Comparison of ENCODE assay signal across 9 cellular contexts in genomic region chr11:86021390-86021789, GRCh38. TPM values are rescaled to one million over a fixed set of nuclear protein-coding genes. Genes with fewer than 3 reads are reported as not detected.
DNase-seq lines count a peak whose midpoint lies in the region; ATAC-seq lines count a peak whose summit lies in the region.
"Had no signal": no experiment of that assay in that cellular context is flagged by ENCODE, and none has a peak within 500 bp of the region (broad histone marks: within the 10 kb centered on the region; RNA-seq: fewer than 3 reads in every experiment).

No MANE protein-coding gene starts in this region.

- peak overlapping the region; percentile 68 for H3K27ac Mint-ChIP-seq in activated CD8-positive, alpha-beta memory T cell treated with anti-CD3 and anti-CD28 coated beads, Interleukin-2, amount 10 ng/mL, durations not matched to agents 7 days and 5 days
- peak overlapping the region; percentile 53 for H3K27ac Mint-ChIP-seq in activated T-helper 17 cell treated with anti-CD3 and anti-CD28 coated beads, Interleukin-2, amount 50 U/mL, for 72 hours

- H3K36me3 Mint-ChIP-seq in activated CD8-positive, alpha-beta memory T cell treated with anti-CD3 and anti-CD28 coated beads, Interleukin-2, amount 10 ng/mL, durations not matched to agents 7 days and 5 days: peaks cover 62% of the 10 kb centered on the region
- H3K36me3 Mint-ChIP-seq in activated T-helper 17 cell treated with anti-CD3 and anti-CD28 coated beads, Interleukin-2, amount 50 U/mL, for 72 hours (ENCODE audit: low read depth): peaks cover 100% of the 10 kb centered on the region

- no peaks in the 10 kb centered on the region for H3K27me3 ChIP-seq in subcutaneous abdominal adipose tissue (ENCODE audit: control insufficient read depth in 5 of 5, insufficient read depth in 4 of 5, low read length in 5 of 5)

- H3K27me3 Mint-ChIP-seq in activated CD8-positive, alpha-beta memory T cell treated with anti-CD3 and anti-CD28 coated beads, Interleukin-2, amount 10 ng/mL, durations not matched to agents 7 days and 5 days: no peaks in the 10 kb centered on the region
- no peaks in the 10 kb centered on the region for H3K27me3 Mint-ChIP-seq in activated T-helper 17 cell treated with anti-CD3 and anti-CD28 coated beads, Interleukin-2, amount 50 U/mL, for 72 hours

- ATAC-seq in activated CD8-positive, alpha-beta memory T cell treated with anti-CD3 and anti-CD28 coated beads, Interleukin-2, amount 10 ng/mL, durations not matched to agents 7 days and 5 days: peak; percentile 78
- peak; percentile 71 for ATAC-seq in HG03378 (IDR thresholded peaks at IDR 0.05; ENCODE audit: unreplicated experiment)
- ATAC-seq in activated T-helper 17 cell treated with anti-CD3 and anti-CD28 coated beads, Interleukin-2, amount 50 U/mL, for 72 hours (replicated peaks): peak; percentile 90

- H3K36me3 ChIP-seq in subcutaneous abdominal adipose tissue (ENCODE audit: control insufficient read depth in 5 of 5, insufficient read depth in 5 of 5, low read length in 5 of 5): peaks cover 32 to 65% (median 44%) of the 10 kb centered on the region in 5 donors

- H3K4me3 ChIP-seq in subcutaneous abdominal adipose tissue (ENCODE audit: low read depth in 1 of 5, low read length in 5 of 5): no peak overlapping the region

- H3K27ac ChIP-seq in subcutaneous abdominal adipose tissue (ENCODE audit: low read depth, low read length): peak overlapping the region; percentile 55

- H3K4me3 Mint-ChIP-seq in activated CD8-positive, alpha-beta memory T cell treated with anti-CD3 and anti-CD28 coated beads, Interleukin-2, amount 10 ng/mL, durations not matched to agents 7 days and 5 days: peak overlapping the region; percentile 33
- peak overlapping the region; percentile 33 for H3K4me3 Mint-ChIP-seq in activated T-helper 17 cell treated with anti-CD3 and anti-CD28 coated beads, Interleukin-2, amount 50 U/mL, for 72 hours

- no peaks in the 10 kb centered on the region for H3K9me3 Mint-ChIP-seq in activated CD8-positive, alpha-beta memory T cell treated with anti-CD3 and anti-CD28 coated beads, Interleukin-2, amount 10 ng/mL, durations not matched to agents 7 days and 5 days (ENCODE audit: low read depth)
- no peaks in the 10 kb centered on the region for H3K9me3 Mint-ChIP-seq in activated T-helper 17 cell treated with anti-CD3 and anti-CD28 coated beads, Interleukin-2, amount 50 U/mL, for 72 hours

- DNase-seq in activated CD8-positive, alpha-beta memory T cell treated with anti-CD3 and anti-CD28 coated beads, Interleukin-2, amount 10 ng/mL, durations not matched to agents 7 days and 5 days: no peak
- DNase-seq in activated CD8-positive, alpha-beta memory T cell treated with anti-CD3 and anti-CD28 coated beads, Interleukin-2, amount 50 U/mL, for 4 hours: no peak
- DNase-seq in stimulated activated CD4-positive, alpha-beta T cell treated with anti-CD3 and anti-CD28 coated beads, Interleukin-2, amount 100 ng/mL, for 24 hours: no peak
- DNase-seq in COLO668 (lab: John Stamatoyannopoulos, UW; ENCODE audit: unreplicated experiment) (no peak), activated gamma-delta T cell (lab: John Stamatoyannopoulos, UW) (no peak)
- DNase-seq: kidney glomerular epithelial cell had no signal

- no peak overlapping the region for H3K9ac ChIP-seq in subcutaneous abdominal adipose tissue (ENCODE audit: low read length in 5 of 5)

- peaks cover 0 to 9% (median 0%) of the 10 kb centered on the region in 5 donors for H3K4me1 ChIP-seq in subcutaneous abdominal adipose tissue (ENCODE audit: control insufficient read depth in 5 of 5, insufficient read depth in 5 of 5, low read length in 5 of 5)

- H3K4me1 Mint-ChIP-seq in activated CD8-positive, alpha-beta memory T cell treated with anti-CD3 and anti-CD28 coated beads, Interleukin-2, amount 10 ng/mL, durations not matched to agents 7 days and 5 days: peaks cover 28% of the 10 kb centered on the region
- peaks cover 24% of the 10 kb centered on the region for H3K4me1 Mint-ChIP-seq in activated T-helper 17 cell treated with anti-CD3 and anti-CD28 coated beads, Interleukin-2, amount 50 U/mL, for 72 hours

- no peaks in the 10 kb centered on the region for H3K9me3 ChIP-seq in subcutaneous abdominal adipose tissue (ENCODE audit: control insufficient read depth in 5 of 5, low read length in 5 of 5)

- CTCF ChIA-PET in activated CD8-positive, alpha-beta memory T cell treated with anti-CD3 and anti-CD28 coated beads, Interleukin-2, amount 10 ng/mL, durations not matched to agents 7 days and 5 days (lab: Charles Lee): interaction anchor here (0.8 kb wide), 1 partner anchor 172 kb away, joined by 3 read pairs; no protein-coding TSS in a partner anchor

RNA-seq across cellular contexts. Expression of gene PICALM, which starts 47.5 kb away (rescaled TPM):
- 100 to 1,000 TPM; 123 to 166 TPM for total RNA-seq in activated CD8-positive, alpha-beta memory T cell treated with anti-CD3 and anti-CD28 coated beads, Interleukin-2, amount 10 ng/mL, durations not matched to agents 7 days and 5 days
- 100 to 1,000 TPM in 1 of 2 donors, 10 to 100 TPM in 1; 87.9 to 134 TPM for total RNA-seq in activated T-helper 17 cell treated with anti-CD3 and anti-CD28 coated beads, Interleukin-2, amount 50 U/mL, for 72 hours
